ENCODE assay signal across 8 cellular contexts in genomic region chr6:143677891-143678737, GRCh38. TPM values are rescaled to one million over a fixed set of nuclear protein-coding genes. Genes with fewer than 3 reads are reported as not detected.
A peak's percentile ranks its signal among the peaks of the same experiment; 100 is the strongest.
DNase-seq lines count a peak whose midpoint lies in the region; ATAC-seq and TF ChIP-seq lines count a peak whose summit lies in the region.

Gene PHACTR2 (plus strand): TSS chr6:143677965. CDS start chr6:143678164, 199 bp downstream.

- H3K4me3 ChIP-seq in GM12864 (ENCODE audit: low read depth, low read length) (peak within 1 kb of the TSS; percentile 30), MG63 (peak within 1 kb of the TSS; percentile 65), coronary artery (peak within 1 kb of the TSS; percentile 77), smooth muscle cell (peak within 1 kb of the TSS; percentile 78)

- H3K27ac ChIP-seq in coronary artery, result peak within 1 kb of the TSS; percentile 87 to 95
- H3K27ac ChIP-seq in smooth muscle cell (ENCODE audit: low read depth), result peak within 1 kb of the TSS; percentile 86

- H3K36me3 ChIP-seq in MG63 (peaks cover 12% of the 10 kb centered on the region), smooth muscle cell (ENCODE audit: low read depth) (no peaks in the 10 kb centered on the region)

- peaks cover 13% of the 10 kb centered on the region for H3F3A ChIP-seq in smooth muscle cell (ENCODE audit: low read depth)

- H3K4me2 ChIP-seq in smooth muscle cell, result peak within 1 kb of the TSS; percentile 94

- H4K20me1 ChIP-seq in smooth muscle cell (ENCODE audit: low read depth), result peaks cover 3% of the 10 kb centered on the region

- H3K9me3 ChIP-seq in MG63 (peaks cover 16% of the 10 kb centered on the region), smooth muscle cell (replicated peaks; ENCODE audit: low read depth) (peaks cover 4% of the 10 kb centered on the region)

- DNase-seq in GM12864 (ENCODE audit: low read depth), result no peak
- DNase-seq in MG63, result peak; percentile 83
- peak; percentile 18 for DNase-seq in activated CD4-positive, alpha-beta T cell treated with anti-CD3 and anti-CD28 coated beads for 1 hour
- peak; percentile 91 for DNase-seq in coronary artery (ENCODE audit: low spot score)
- peak; percentile 95 for DNase-seq in islet precursor cell
- peak; percentile 29 for DNase-seq in smooth muscle cell (lab: John Stamatoyannopoulos, UW; ENCODE audit: unreplicated experiment)

- under 1% methylated on average over 41 of the region's 69 CpGs for WGBS in smooth muscle cell (ENCODE audit: low lambda C conversion rate)

- TF ChIP-seq CTCF in GM12864 (IDR thresholded peaks at IDR 0.05; ENCODE audit: low read depth, low read length, missing control alignments), result no peak
- TF ChIP-seq CTCF in coronary artery (IDR thresholded peaks at IDR 0.05), result no peak
- no peak for TF ChIP-seq CTCF in smooth muscle cell (IDR thresholded peaks at IDR 0.05; ENCODE audit: borderline replicate concordance, insufficient read depth, poor library complexity, severe bottlenecking)

- H3K27me3 ChIP-seq in MG63, result no peaks in the 10 kb centered on the region
- no peaks in the 10 kb centered on the region for H3K27me3 ChIP-seq in smooth muscle cell (ENCODE audit: low read depth)

- H3K9ac ChIP-seq in smooth muscle cell (ENCODE audit: low read depth), result peak within 1 kb of the TSS; percentile 94

- ATAC-seq in GM18858 (IDR thresholded peaks at IDR 0.05; ENCODE audit: unreplicated experiment) (no peak), HG02571 (IDR thresholded peaks at IDR 0.05; ENCODE audit: unreplicated experiment) (no peak)

- peaks cover 53% of the 10 kb centered on the region for H3K79me2 ChIP-seq in smooth muscle cell (ENCODE audit: low read depth)

- H3K4me1 ChIP-seq in smooth muscle cell (ENCODE audit: low read depth), result peaks cover 68% of the 10 kb centered on the region

- peak within 1 kb of the TSS; percentile 89 for H2AFZ ChIP-seq in smooth muscle cell (ENCODE audit: low read depth)

RNA-seq across cellular contexts. Expression of gene PHACTR2, which starts in this region (rescaled TPM):
- total RNA-seq in MG63 (2014; rRNA removed; shearing (Covaris generic); ENCODE audit: low replicate concordance), result 23.8 and 26.2 TPM in 2 replicates
- 80.4 and 104 TPM in 2 replicates for total RNA-seq in smooth muscle cell
- polyA plus RNA-seq in smooth muscle cell, result 62.7 and 76.0 TPM in 2 replicates
